1 cellular context compared by ENCODE assay signal in the genomic region with DNA sequence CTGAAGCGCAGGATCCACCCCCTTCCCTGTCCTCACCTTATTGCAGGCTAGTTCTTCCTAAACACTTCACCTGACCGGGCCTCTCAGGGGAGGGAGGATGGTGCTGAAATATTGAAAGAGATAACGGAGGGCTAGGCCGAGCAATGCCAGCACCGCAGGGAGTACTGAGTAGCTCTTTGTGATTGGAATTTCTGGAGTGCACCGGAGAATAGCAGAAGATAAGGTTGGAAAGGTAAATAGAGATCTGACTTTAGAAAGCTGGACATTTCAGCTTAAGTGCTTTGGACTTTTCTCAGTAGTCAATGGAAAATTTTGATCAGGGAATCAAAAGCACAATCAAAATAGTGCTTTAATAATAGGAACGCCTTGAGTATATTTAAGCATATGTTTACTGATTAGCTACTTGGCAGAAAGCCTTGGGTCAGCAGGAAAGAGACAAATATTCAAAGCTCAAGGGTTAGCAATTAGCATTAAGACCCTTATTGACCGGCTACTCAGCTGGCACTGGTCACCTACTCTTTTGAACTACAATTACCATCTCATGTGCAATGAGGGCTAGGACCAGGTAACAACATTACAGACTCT.
TF ChIP-seq lines count a peak whose summit lies in the region.

No MANE protein-coding gene starts in this region.

TF ChIP-seq in HepG2, 621 proteins besides CTCF, POLR2A, EP300 and RAD21 (continued from another document and continues in another):
- TF ChIP-seq, protein P1, sequence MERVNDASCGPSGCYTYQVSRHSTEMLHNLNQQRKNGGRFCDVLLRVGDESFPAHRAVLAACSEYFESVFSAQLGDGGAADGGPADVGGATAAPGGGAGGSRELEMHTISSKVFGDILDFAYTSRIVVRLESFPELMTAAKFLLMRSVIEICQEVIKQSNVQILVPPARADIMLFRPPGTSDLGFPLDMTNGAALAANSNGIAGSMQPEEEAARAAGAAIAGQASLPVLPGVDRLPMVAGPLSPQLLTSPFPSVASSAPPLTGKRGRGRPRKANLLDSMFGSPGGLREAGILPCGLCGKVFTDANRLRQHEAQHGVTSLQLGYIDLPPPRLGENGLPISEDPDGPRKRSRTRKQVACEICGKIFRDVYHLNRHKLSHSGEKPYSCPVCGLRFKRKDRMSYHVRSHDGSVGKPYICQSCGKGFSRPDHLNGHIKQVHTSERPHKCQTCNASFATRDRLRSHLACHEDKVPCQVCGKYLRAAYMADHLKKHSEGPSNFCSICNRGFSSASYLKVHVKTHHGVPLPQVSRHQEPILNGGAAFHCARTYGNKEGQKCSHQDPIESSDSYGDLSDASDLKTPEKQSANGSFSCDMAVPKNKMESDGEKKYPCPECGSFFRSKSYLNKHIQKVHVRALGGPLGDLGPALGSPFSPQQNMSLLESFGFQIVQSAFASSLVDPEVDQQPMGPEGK (CRISPR knock-in tag; IDR thresholded peaks at IDR 0.05), result peak; percentile 43; the same call in 1 of the 2 replicates
- TF ChIP-seq CENPX (CRISPR knock-in tag; IDR thresholded peaks at IDR 0.05) (no peak), HNF4G (IDR thresholded peaks at IDR 0.05; ENCODE audit: borderline replicate concordance, low read depth, low read length) (peak; percentile 36), HNF4G (CRISPR knock-in tag; IDR thresholded peaks at IDR 0.05; ENCODE audit: borderline replicate concordance, low read depth) (no peak), MAFF (IDR thresholded peaks at IDR 0.05; ENCODE audit: low read depth, low read length) (no peak), ELF4 (CRISPR knock-in tag; IDR thresholded peaks at IDR 0.05; ENCODE audit: borderline replicate concordance) (0 out of 2 replicates have a peak, but pooled peaks have one; percentile 26), NFE2 (CRISPR knock-in tag; IDR thresholded peaks at IDR 0.05) (no peak), PPARG (CRISPR knock-in tag; conservative IDR thresholded peaks at IDR 0.05) (peak; percentile 67; the same call in 1 of the 2 replicates), PHF21A (CRISPR knock-in tag; IDR thresholded peaks at IDR 0.05) (0 out of 2 replicates have a peak, but pooled peaks have one; percentile 37), SOX13 (IDR thresholded peaks at IDR 0.05) (no peak), SOX13 (CRISPR knock-in tag; conservative IDR thresholded peaks at IDR 0.05 in 1 of 2, IDR thresholded peaks at IDR 0.05 in 1 of 2) (peak in 1 of 2 experiments; percentile 53; a peak in 2 of 4 replicates), TEAD3 (CRISPR knock-in tag; optimal IDR thresholded peaks at IDR 0.05; ENCODE audit: borderline replicate concordance) (peak; percentile 35), HMG20B (CRISPR knock-in tag; conservative IDR thresholded peaks at IDR 0.05) (peak; percentile 63; the same call in 1 of the 2 replicates), ZNF235 (CRISPR knock-in tag; IDR thresholded peaks at IDR 0.05; ENCODE audit: borderline replicate concordance) (no peak), HNF4A (CRISPR knock-in tag; IDR thresholded peaks at IDR 0.05) (peak; percentile 14; the same call in 1 of the 2 replicates), TBX2 (CRISPR knock-in tag; IDR thresholded peaks at IDR 0.05; ENCODE audit: borderline replicate concordance) (peak; percentile 65; the same call in 1 of the 2 replicates), BCL6 (CRISPR knock-in tag; IDR thresholded peaks at IDR 0.05) (peak; percentile 74), FOXA1 (IDR thresholded peaks at IDR 0.05) (no peak), FOXA1 (CRISPR knock-in tag; IDR thresholded peaks at IDR 0.05) (peak; percentile 69), SOX6 (IDR thresholded peaks at IDR 0.05) (no peak), SOX6 (CRISPR knock-in tag; IDR thresholded peaks at IDR 0.05) (peak; percentile 68; the same call in 1 of the 2 replicates), ZNF720 (CRISPR knock-in tag; IDR thresholded peaks at IDR 0.05) (no peak), ZNF883 (CRISPR knock-in tag; IDR thresholded peaks at IDR 0.05; ENCODE audit: not compliant biosample characterization) (no peak), ZFY (CRISPR knock-in tag; IDR thresholded peaks at IDR 0.05) (peak; percentile 30; the same call in 1 of the 2 replicates), ZFP1 (CRISPR knock-in tag; IDR thresholded peaks at IDR 0.05) (no peak), ZNF670 (CRISPR knock-in tag; IDR thresholded peaks at IDR 0.05; ENCODE audit: borderline replicate concordance) (no peak), HOXA9 (CRISPR knock-in tag; IDR thresholded peaks at IDR 0.05; ENCODE audit: borderline replicate concordance) (no peak), ZNF713 (CRISPR knock-in tag; IDR thresholded peaks at IDR 0.05) (no peak), ISL2 (CRISPR knock-in tag; IDR thresholded peaks at IDR 0.05) (peak; percentile 90), GZF1 (CRISPR knock-in tag; IDR thresholded peaks at IDR 0.05) (peak; percentile 85; the same call in 1 of the 2 replicates), WIZ (CRISPR knock-in tag; IDR thresholded peaks at IDR 0.05) (no peak), ARID2 (CRISPR knock-in tag; IDR thresholded peaks at IDR 0.05; ENCODE audit: borderline replicate concordance) (no peak), CBX5 (CRISPR knock-in tag; IDR thresholded peaks at IDR 0.05; ENCODE audit: borderline replicate concordance) (no peak), PITX1 (CRISPR knock-in tag; IDR thresholded peaks at IDR 0.05) (0 out of 2 replicates have a peak, but pooled peaks have one; percentile 32), MED13 (CRISPR knock-in tag; IDR thresholded peaks at IDR 0.05) (peak; percentile 37; the same call in 1 of the 2 replicates), TBL1XR1 (IDR thresholded peaks at IDR 0.05; ENCODE audit: borderline replicate concordance, low read length, partially characterized antibody) (no peak), HDAC1 (CRISPR knock-in tag; IDR thresholded peaks at IDR 0.05) (peak; percentile 49; the same call in 1 of the 2 replicates), ZNF557 (CRISPR knock-in tag; IDR thresholded peaks at IDR 0.05) (0 out of 2 replicates have a peak, but pooled peaks have one; percentile 43), NPAS2 (CRISPR knock-in tag; IDR thresholded peaks at IDR 0.05; ENCODE audit: borderline replicate concordance) (no peak), ZNF75D (CRISPR knock-in tag; IDR thresholded peaks at IDR 0.05; ENCODE audit: borderline replicate concordance) (no peak), RAD51 (IDR thresholded peaks at IDR 0.05; ENCODE audit: borderline replicate concordance) (no peak), HOXA3 (CRISPR knock-in tag; IDR thresholded peaks at IDR 0.05) (no peak), GFI1 (CRISPR knock-in tag; IDR thresholded peaks at IDR 0.05; ENCODE audit: borderline replicate concordance) (peak; percentile 86), SP5 (CRISPR knock-in tag; IDR thresholded peaks at IDR 0.05; ENCODE audit: borderline replicate concordance, low read depth) (peak; percentile 33; the same call in 1 of the 2 replicates)
- TF ChIP-seq, protein P2, sequence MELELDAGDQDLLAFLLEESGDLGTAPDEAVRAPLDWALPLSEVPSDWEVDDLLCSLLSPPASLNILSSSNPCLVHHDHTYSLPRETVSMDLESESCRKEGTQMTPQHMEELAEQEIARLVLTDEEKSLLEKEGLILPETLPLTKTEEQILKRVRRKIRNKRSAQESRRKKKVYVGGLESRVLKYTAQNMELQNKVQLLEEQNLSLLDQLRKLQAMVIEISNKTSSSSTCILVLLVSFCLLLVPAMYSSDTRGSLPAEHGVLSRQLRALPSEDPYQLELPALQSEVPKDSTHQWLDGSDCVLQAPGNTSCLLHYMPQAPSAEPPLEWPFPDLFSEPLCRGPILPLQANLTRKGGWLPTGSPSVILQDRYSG (CRISPR knock-in tag; IDR thresholded peaks at IDR 0.05), result no peak
- TF ChIP-seq, protein P3, sequence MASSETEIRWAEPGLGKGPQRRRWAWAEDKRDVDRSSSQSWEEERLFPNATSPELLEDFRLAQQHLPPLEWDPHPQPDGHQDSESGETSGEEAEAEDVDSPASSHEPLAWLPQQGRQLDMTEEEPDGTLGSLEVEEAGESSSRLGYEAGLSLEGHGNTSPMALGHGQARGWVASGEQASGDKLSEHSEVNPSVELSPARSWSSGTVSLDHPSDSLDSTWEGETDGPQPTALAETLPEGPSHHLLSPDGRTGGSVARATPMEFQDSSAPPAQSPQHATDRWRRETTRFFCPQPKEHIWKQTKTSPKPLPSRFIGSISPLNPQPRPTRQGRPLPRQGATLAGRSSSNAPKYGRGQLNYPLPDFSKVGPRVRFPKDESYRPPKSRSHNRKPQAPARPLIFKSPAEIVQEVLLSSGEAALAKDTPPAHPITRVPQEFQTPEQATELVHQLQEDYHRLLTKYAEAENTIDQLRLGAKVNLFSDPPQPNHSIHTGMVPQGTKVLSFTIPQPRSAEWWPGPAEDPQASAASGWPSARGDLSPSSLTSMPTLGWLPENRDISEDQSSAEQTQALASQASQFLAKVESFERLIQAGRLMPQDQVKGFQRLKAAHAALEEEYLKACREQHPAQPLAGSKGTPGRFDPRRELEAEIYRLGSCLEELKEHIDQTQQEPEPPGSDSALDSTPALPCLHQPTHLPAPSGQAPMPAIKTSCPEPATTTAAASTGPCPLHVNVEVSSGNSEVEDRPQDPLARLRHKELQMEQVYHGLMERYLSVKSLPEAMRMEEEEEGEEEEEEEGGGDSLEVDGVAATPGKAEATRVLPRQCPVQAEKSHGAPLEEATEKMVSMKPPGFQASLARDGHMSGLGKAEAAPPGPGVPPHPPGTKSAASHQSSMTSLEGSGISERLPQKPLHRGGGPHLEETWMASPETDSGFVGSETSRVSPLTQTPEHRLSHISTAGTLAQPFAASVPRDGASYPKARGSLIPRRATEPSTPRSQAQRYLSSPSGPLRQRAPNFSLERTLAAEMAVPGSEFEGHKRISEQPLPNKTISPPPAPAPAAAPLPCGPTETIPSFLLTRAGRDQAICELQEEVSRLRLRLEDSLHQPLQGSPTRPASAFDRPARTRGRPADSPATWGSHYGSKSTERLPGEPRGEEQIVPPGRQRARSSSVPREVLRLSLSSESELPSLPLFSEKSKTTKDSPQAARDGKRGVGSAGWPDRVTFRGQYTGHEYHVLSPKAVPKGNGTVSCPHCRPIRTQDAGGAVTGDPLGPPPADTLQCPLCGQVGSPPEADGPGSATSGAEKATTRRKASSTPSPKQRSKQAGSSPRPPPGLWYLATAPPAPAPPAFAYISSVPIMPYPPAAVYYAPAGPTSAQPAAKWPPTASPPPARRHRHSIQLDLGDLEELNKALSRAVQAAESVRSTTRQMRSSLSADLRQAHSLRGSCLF (CRISPR knock-in tag; IDR thresholded peaks at IDR 0.05; ENCODE audit: borderline replicate concordance), result no peak
- TF ChIP-seq, protein P4, sequence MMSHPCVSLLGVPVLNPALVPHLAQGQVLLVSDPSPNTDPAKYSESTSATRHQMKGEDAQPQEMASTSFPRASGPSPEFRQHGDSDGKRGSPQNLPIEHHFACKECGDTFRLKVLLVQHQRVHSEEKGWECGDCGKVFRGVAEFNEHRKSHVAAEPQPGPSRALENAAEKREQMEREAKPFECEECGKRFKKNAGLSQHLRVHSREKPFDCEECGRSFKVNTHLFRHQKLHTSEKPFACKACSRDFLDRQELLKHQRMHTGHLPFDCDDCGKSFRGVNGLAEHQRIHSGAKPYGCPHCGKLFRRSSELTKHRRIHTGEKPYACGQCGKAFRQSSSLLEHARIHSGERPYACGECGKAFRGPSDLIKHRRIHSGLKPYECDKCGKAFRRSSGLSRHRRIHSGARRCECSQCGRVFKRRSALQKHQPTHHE (CRISPR knock-in tag; IDR thresholded peaks at IDR 0.05; ENCODE audit: borderline replicate concordance), result no peak
- TF ChIP-seq, protein P5, sequence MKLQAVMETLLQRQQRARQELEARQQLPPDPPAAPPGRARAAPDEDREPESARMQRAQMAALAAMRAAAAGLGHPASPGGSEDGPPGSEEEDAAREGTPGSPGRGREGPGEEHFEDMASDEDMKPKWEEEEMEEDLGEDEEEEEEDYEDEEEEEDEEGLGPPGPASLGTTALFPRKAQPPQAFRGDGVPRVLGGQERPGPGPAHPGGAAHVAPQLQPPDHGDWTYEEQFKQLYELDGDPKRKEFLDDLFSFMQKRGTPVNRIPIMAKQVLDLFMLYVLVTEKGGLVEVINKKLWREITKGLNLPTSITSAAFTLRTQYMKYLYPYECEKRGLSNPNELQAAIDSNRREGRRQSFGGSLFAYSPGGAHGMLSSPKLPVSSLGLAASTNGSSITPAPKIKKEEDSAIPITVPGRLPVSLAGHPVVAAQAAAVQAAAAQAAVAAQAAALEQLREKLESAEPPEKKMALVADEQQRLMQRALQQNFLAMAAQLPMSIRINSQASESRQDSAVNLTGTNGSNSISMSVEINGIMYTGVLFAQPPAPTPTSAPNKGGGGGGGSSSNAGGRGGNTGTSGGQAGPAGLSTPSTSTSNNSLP (IDR thresholded peaks at IDR 0.05; ENCODE audit: low read depth, low read length), result no peak
- TF ChIP-seq, protein P6, sequence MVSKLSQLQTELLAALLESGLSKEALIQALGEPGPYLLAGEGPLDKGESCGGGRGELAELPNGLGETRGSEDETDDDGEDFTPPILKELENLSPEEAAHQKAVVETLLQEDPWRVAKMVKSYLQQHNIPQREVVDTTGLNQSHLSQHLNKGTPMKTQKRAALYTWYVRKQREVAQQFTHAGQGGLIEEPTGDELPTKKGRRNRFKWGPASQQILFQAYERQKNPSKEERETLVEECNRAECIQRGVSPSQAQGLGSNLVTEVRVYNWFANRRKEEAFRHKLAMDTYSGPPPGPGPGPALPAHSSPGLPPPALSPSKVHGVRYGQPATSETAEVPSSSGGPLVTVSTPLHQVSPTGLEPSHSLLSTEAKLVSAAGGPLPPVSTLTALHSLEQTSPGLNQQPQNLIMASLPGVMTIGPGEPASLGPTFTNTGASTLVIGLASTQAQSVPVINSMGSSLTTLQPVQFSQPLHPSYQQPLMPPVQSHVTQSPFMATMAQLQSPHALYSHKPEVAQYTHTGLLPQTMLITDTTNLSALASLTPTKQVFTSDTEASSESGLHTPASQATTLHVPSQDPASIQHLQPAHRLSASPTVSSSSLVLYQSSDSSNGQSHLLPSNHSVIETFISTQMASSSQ (IDR thresholded peaks at IDR 0.05; ENCODE audit: low read depth), result no peak
- TF ChIP-seq, protein P6 (CRISPR knock-in tag; IDR thresholded peaks at IDR 0.05; ENCODE audit: borderline replicate concordance), result peak; percentile 67; the same call in 1 of the 2 replicates
